1 cellular context compared by ENCODE assay signal in the genomic region with DNA sequence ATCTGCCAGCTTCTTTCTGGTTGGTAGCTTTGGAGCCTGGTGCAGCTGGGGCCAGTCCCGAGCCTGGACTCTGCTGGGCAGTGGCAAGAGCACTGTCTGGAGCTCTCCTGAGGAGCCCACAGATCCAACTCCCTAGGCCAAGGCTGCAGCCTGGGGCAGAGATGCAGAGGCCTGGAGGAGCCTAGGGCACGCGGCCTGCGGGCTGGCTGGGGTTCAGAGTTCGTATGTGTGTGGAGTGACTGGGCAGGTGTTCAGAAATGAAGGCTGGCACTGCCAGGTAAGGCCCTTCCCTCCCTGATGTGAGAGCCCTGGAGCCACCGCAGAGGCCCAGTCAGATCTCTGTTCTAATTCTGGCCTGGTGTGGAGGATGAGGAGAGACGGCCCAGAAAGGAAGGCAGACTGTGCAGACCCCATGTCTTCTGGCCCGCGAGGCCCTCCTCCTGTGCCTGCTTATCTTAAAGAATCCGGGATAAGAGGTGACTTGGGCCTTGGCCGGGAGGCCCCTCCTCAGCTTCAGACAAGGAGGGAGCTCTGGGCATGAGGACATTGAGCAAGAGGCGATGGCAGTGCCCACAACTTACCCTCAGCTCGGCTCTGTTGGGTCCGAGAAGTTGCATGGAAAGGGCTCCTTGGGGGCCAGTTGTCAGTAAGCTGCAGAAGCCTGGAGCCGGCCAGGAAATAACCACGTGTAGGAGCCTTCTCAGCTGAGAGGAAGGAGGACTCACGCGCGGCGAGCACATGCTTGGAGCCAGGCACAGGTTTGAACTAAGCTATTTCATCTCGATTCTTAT.
TF ChIP-seq lines count a peak whose summit lies in the region.

No MANE protein-coding gene starts in this region.

TF ChIP-seq in HepG2, 621 proteins besides CTCF, POLR2A, EP300 and RAD21 (continued from another document):
- no peak for TF ChIP-seq TRIM22 (IDR thresholded peaks at IDR 0.05)
- TF ChIP-seq RXRB (CRISPR knock-in tag; IDR thresholded peaks at IDR 0.05; ENCODE audit: borderline replicate concordance), result no peak
- no peak for TF ChIP-seq NONO (IDR thresholded peaks at IDR 0.05)
- no peak for TF ChIP-seq NONO (CRISPR knock-in tag; conservative IDR thresholded peaks at IDR 0.05)
- no peak for TF ChIP-seq SMYD3 (CRISPR knock-in tag; IDR thresholded peaks at IDR 0.05)
- TF ChIP-seq SMAD3 (CRISPR knock-in tag; IDR thresholded peaks at IDR 0.05), result no peak
- no peak for TF ChIP-seq SP5 (CRISPR knock-in tag; IDR thresholded peaks at IDR 0.05; ENCODE audit: borderline replicate concordance, low read depth)
